ENCODE assay signal across 10 cellular contexts in the genomic region with DNA sequence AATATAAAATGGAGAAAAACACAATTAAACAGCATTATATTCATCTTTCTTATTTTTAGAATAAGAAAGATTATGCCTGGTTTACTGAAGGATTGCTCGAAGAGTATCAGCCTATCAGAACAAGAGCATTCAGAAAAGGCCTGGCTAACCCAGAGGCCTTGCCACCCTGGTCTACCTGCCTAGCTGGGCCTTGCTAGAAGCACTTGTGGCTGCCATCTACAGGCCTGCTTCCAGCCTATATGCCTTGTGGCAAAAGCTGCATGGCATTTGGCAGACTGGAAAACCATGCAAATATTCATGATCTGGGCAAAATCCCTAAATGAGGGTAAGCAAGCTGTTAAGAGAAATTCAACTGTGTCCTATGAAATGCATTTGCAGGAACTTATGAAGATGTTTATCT. TPM values are rescaled to one million over a fixed set of nuclear protein-coding genes. Genes with fewer than 3 reads are reported as not detected.
A peak's percentile ranks its signal among the peaks of the same experiment; 100 is the strongest.
DNase-seq lines count a peak whose midpoint lies in the region; ATAC-seq and TF ChIP-seq lines count a peak whose summit lies in the region.
"Had no signal": no experiment of that assay in that cellular context is flagged by ENCODE, and none has a peak within 500 bp of the region (broad histone marks: within the 10 kb centered on the region; RNA-seq: fewer than 3 reads in every experiment).

No MANE protein-coding gene starts in this region.

- POLR2A ChIA-PET in activated CD8-positive, alpha-beta T cell treated with anti-CD3 and anti-CD28 coated beads, Interleukin-2, amount 10 ng/mL, durations not matched to agents 7 days and 5 days (lab: Charles Lee) = no interaction called here

- H3K27me3 ChIP-seq in DND-41 (ENCODE audit: insufficient read depth, low read length, poor library complexity) (no peaks in the 10 kb centered on the region), adrenal gland (no peaks in the 10 kb centered on the region)

- intact Hi-C loops in adrenal gland (cut with DNase I) = no loop called here
- intact Hi-C loops in sciatic nerve (cut with DNase I) = no loop called here

- ATAC-seq in DND-41 (ENCODE audit: insufficient read depth, low read depth) = peak; percentile 40; the same call in 1 of the 3 replicates
- peak; percentile 84 for ATAC-seq in left lobe of liver
- no peak for ATAC-seq in activated CD4-positive, CD25-positive, alpha-beta regulatory T cell treated with anti-CD3 and anti-CD28 coated beads, Interleukin-2, amount 50 U/mL, for 24 hours
- ATAC-seq in sciatic nerve = no peak
- no peak for ATAC-seq in activated CD8-positive, alpha-beta T cell treated with anti-CD3 and anti-CD28 coated beads, Interleukin-2, amount 10 ng/mL, durations not matched to agents 7 days and 5 days

- no peaks in the 10 kb centered on the region for H3K27me3 Mint-ChIP-seq in activated CD8-positive, alpha-beta T cell treated with anti-CD3 and anti-CD28 coated beads, Interleukin-2, amount 10 ng/mL, durations not matched to agents 7 days and 5 days (ENCODE audit: low read depth)

- no peaks in the 10 kb centered on the region for H3K36me3 Mint-ChIP-seq in activated CD8-positive, alpha-beta T cell treated with anti-CD3 and anti-CD28 coated beads, Interleukin-2, amount 10 ng/mL, durations not matched to agents 7 days and 5 days (ENCODE audit: low read depth)

- no peak overlapping the region for H2AFZ ChIP-seq in DND-41 (ENCODE audit: low read depth, low read length)

- no peak overlapping the region for H3K4me2 ChIP-seq in DND-41 (ENCODE audit: insufficient read depth, low read length)

- H3K27ac Mint-ChIP-seq in activated CD8-positive, alpha-beta T cell treated with anti-CD3 and anti-CD28 coated beads, Interleukin-2, amount 10 ng/mL, durations not matched to agents 7 days and 5 days = no peak overlapping the region

- no peaks in the 10 kb centered on the region for H3K9me3 Mint-ChIP-seq in activated CD8-positive, alpha-beta T cell treated with anti-CD3 and anti-CD28 coated beads, Interleukin-2, amount 10 ng/mL, durations not matched to agents 7 days and 5 days (ENCODE audit: insufficient read depth)

- H3K9me3 ChIP-seq in DND-41 (ENCODE audit: insufficient read depth, low read length, severe bottlenecking) (no peaks in the 10 kb centered on the region), adrenal gland (replicated peaks in 1 of 3) (no peaks in the 10 kb centered on the region)
- H3K9me3 ChIP-seq: neutrophil had no signal

- 63 to 86% (median 80%) methylated on average over 1 of the region's 1 CpG for WGBS in adrenal gland, 4 donors

- no peak overlapping the region for H3K4me3 Mint-ChIP-seq in activated CD8-positive, alpha-beta T cell treated with anti-CD3 and anti-CD28 coated beads, Interleukin-2, amount 10 ng/mL, durations not matched to agents 7 days and 5 days

- CTCF ChIA-PET in activated CD8-positive, alpha-beta T cell treated with anti-CD3 and anti-CD28 coated beads, Interleukin-2, amount 10 ng/mL, durations not matched to agents 7 days and 5 days (lab: Charles Lee) = no interaction called here

- H3K4me3 ChIP-seq in DND-41 (ENCODE audit: low read depth in 1 of 2, low read length in 2 of 2) = no peak overlapping the region
- no peak overlapping the region for H3K4me3 ChIP-seq in adrenal gland

- H3K9ac ChIP-seq in DND-41 (ENCODE audit: low read depth, low read length) = no peak overlapping the region

- TF ChIP-seq POLR2A in adrenal gland (IDR thresholded peaks at IDR 0.05) = no peak

- H3K4me1 Mint-ChIP-seq in activated CD8-positive, alpha-beta T cell treated with anti-CD3 and anti-CD28 coated beads, Interleukin-2, amount 10 ng/mL, durations not matched to agents 7 days and 5 days (ENCODE audit: low read depth) = no peaks in the 10 kb centered on the region

- H3K79me2 ChIP-seq in DND-41 (ENCODE audit: insufficient read depth, low read length) = no peaks in the 10 kb centered on the region

- H3K27ac ChIP-seq in DND-41 (ENCODE audit: low read length) (no peak overlapping the region), adrenal gland (peak overlapping the region in 1 of 5 donors; percentile 13)
- H3K27ac ChIP-seq: neutrophil had no signal

- DNase-seq in DND-41 (no peak), HPDE6-E6E7 (ENCODE audit: extremely low spot score) (peak; percentile 52), adrenal gland (peak in 5 of 7 donors; percentile 19 to 63 (median 25)), left lobe of liver (ENCODE audit: low spot score) (no peak), sciatic nerve (ENCODE audit: low spot score) (no peak)
- DNase-seq in activated CD8-positive, alpha-beta T cell treated with anti-CD3 and anti-CD28 coated beads, Interleukin-2, amount 10 ng/mL, durations not matched to agents 7 days and 5 days = no peak
- DNase-seq: activated CD4-positive, alpha-beta T cell treated with anti-CD3 and anti-CD28 coated beads, Interleukin-2, amount 50 U/mL, for 48 hours had no signal

- H3K4me1 ChIP-seq in DND-41 (ENCODE audit: insufficient read depth, low read length) (no peaks in the 10 kb centered on the region), adrenal gland (replicated peaks in 1 of 2) (peaks cover 0 to 5% of the 10 kb centered on the region in 2 donors)

- peak; percentile 26 for TF ChIP-seq CTCF in DND-41 (IDR thresholded peaks at IDR 0.05; ENCODE audit: borderline replicate concordance, extremely low read depth, low read length, poor library complexity, severe bottlenecking)
- peak in 2 of 6 experiments; percentile 15 for TF ChIP-seq CTCF in adrenal gland (IDR thresholded peaks at IDR 0.05)

- no peaks in the 10 kb centered on the region for H3K36me3 ChIP-seq in DND-41 (ENCODE audit: insufficient read depth, low read length)
- H3K36me3 ChIP-seq in adrenal gland (replicated peaks in 1 of 2) = no peaks in the 10 kb centered on the region
- H3K36me3 ChIP-seq: neutrophil had no signal

- no peaks in the 10 kb centered on the region for H4K20me1 ChIP-seq in DND-41 (ENCODE audit: insufficient read depth, low read length)

RNA-seq across cellular contexts. Expression of gene ATP13A4, which starts 9.3 kb away (rescaled TPM):
- total RNA-seq in adrenal gland = 1 to 10 TPM in 1 of 8 donors, under 1 TPM in 6, not detected in 1; 0.14 to 1.6 (median 0.57) TPM
- polyA plus RNA-seq in adrenal gland = under 1 TPM; 0.32 to 0.62 (median 0.34) TPM
- total RNA-seq in left lobe of liver = 1.2 TPM
- 1.2 TPM for total RNA-seq in sciatic nerve
- 1 to 10 TPM; 1.8 to 2.4 TPM for total RNA-seq in activated CD8-positive, alpha-beta T cell treated with anti-CD3 and anti-CD28 coated beads, Interleukin-2, amount 10 ng/mL, durations not matched to agents 7 days and 5 days
- total RNA-seq: glomerular endothelial cell had no signal

RNA-seq across cellular contexts. Expression of gene OPA1, which starts 29.0 kb away (rescaled TPM):
- total RNA-seq in adrenal gland (100 to 1,000 TPM in 3 of 8 donors, 10 to 100 TPM in 5; 40.6 to 155 (median 54.6) TPM), left lobe of liver (29.3 TPM), sciatic nerve (67.7 TPM)
- polyA plus RNA-seq in adrenal gland = 100 to 1,000 TPM in 1 of 3 donors, 10 to 100 TPM in 2; 13.0 to 194 (median 13.9) TPM
- 10 to 100 TPM; 61.3 TPM for total RNA-seq in activated CD8-positive, alpha-beta T cell treated with anti-CD3 and anti-CD28 coated beads, Interleukin-2, amount 10 ng/mL, durations not matched to agents 7 days and 5 days

Comparison
In these comparisons a context has a peak if more than half of its experiments do, and no peak if none do; other contexts are left out.
1. ATAC-seq: peak in DND-41 (single experiment) and left lobe of liver (single experiment); none in activated CD4-positive, CD25-positive, alpha-beta regulatory T cell treated with anti-CD3 and anti-CD28 coated beads, Interleukin-2, amount 50 U/mL, for 24 hours (0 of 2), sciatic nerve (single experiment) and activated CD8-positive, alpha-beta T cell treated with anti-CD3 and anti-CD28 coated beads, Interleukin-2, amount 10 ng/mL, durations not matched to agents 7 days and 5 days (single experiment).
2. DNase-seq: peak in HPDE6-E6E7 (single experiment) and adrenal gland (5 of 7); none in DND-41 (single experiment), left lobe of liver (single experiment), sciatic nerve (single experiment) and activated CD8-positive, alpha-beta T cell treated with anti-CD3 and anti-CD28 coated beads, Interleukin-2, amount 10 ng/mL, durations not matched to agents 7 days and 5 days (single experiment).